ENCODE assay signal across 8 cellular contexts in genomic region chr17:38557395-38557794, GRCh38. TPM values are rescaled to one million over a fixed set of nuclear protein-coding genes. Genes with fewer than 3 reads are reported as not detected.
DNase-seq lines count a peak whose midpoint lies in the region; ATAC-seq and TF ChIP-seq lines count a peak whose summit lies in the region.

No MANE protein-coding gene starts in this region.

- 58 to 77% (median 64%) methylated on average over 3 to 6 of the region's 6 CpGs for WGBS in adrenal gland, 4 donors
- 63% methylated on average over 6 of the region's 6 CpGs for WGBS in liver
- WGBS in suprapubic skin = 75% methylated on average over 6 of the region's 6 CpGs

- H3K4me1 ChIP-seq in adrenal gland (replicated peaks in 1 of 2) = peaks cover 11 to 37% of the 10 kb centered on the region in 2 donors
- peaks cover 15 to 44% (median 35%) of the 10 kb centered on the region in 4 donors for H3K4me1 ChIP-seq in liver (ENCODE audit: control insufficient read depth in 4 of 4, insufficient read depth in 4 of 4, low read length in 3 of 4)
- peaks cover 48% of the 10 kb centered on the region for H3K4me1 ChIP-seq in suprapubic skin

- TF ChIP-seq CTCF in adrenal gland (IDR thresholded peaks at IDR 0.05) (no peak), liver (IDR thresholded peaks at IDR 0.05; ENCODE audit: low read depth, low read length, missing input control) (no peak), suprapubic skin (IDR thresholded peaks at IDR 0.05) (no peak)

- intact Hi-C loops in activated CD4-positive, alpha-beta T cell treated with anti-CD3 and anti-CD28 coated beads for 36 hours (cut with DNase I, micrococcal nuclease) = loop anchor here in 1 of 2 experiments (5.0 kb wide), 1 partner anchor 195 kb away; the partner anchor contains the start of gene PSMB3
- intact Hi-C loops in adrenal gland (cut with DNase I) = no loop called here

- H3K27ac Mint-ChIP-seq in activated CD4-positive, alpha-beta T cell treated with anti-CD3 and anti-CD28 coated beads for 36 hours = no peak overlapping the region
- no peak overlapping the region for H3K27ac Mint-ChIP-seq in activated CD4-positive, alpha-beta memory T cell treated with anti-CD3 and anti-CD28 coated beads, Interleukin-2, amount 10 ng/mL, durations not matched to agents 7 days and 5 days

- TF ChIP-seq RAD21 in liver (IDR thresholded peaks at IDR 0.05) = no peak

- no peaks in the 10 kb centered on the region for H3K9me3 ChIP-seq in adrenal gland (replicated peaks in 1 of 3)
- no peaks in the 10 kb centered on the region for H3K9me3 ChIP-seq in liver (ENCODE audit: control insufficient read depth in 4 of 4, low read length in 3 of 4)
- H3K9me3 ChIP-seq in suprapubic skin = no peaks in the 10 kb centered on the region

- peaks cover 22% of the 10 kb centered on the region for H3K4me1 Mint-ChIP-seq in activated CD4-positive, alpha-beta T cell treated with anti-CD3 and anti-CD28 coated beads for 36 hours
- peaks cover 30% of the 10 kb centered on the region for H3K4me1 Mint-ChIP-seq in activated CD4-positive, alpha-beta memory T cell treated with anti-CD3 and anti-CD28 coated beads, Interleukin-2, amount 10 ng/mL, durations not matched to agents 7 days and 5 days

- CTCF ChIA-PET in activated CD4-positive, alpha-beta T cell treated with anti-CD3 and anti-CD28 coated beads for 36 hours (lab: Charles Lee) = interaction anchor here (0.6 to 9.0 kb wide), 34 partner anchors 9 to 596 kb away, joined by 3 to 145 read pairs (median 4); partner anchors contain the start of gene PLXDC1
- CTCF ChIA-PET in activated CD4-positive, alpha-beta memory T cell treated with anti-CD3 and anti-CD28 coated beads, Interleukin-2, amount 10 ng/mL, durations not matched to agents 7 days and 5 days (lab: Charles Lee) = interaction anchor here (0.6 to 4.2 kb wide), 48 partner anchors 8 to 1041 kb away, joined by 3 to 217 read pairs (median 5); partner anchors contain the start of genes ARHGAP23, EPOP and SRCIN1

- TF ChIP-seq EP300 in suprapubic skin (IDR thresholded peaks at IDR 0.05) = no peak

- H3K27ac ChIP-seq in adrenal gland (peak overlapping the region; percentile 3 to 82 (median 59)), liver (ENCODE audit: low read depth in 1 of 2, low read length in 2 of 2) (peak overlapping the region; percentile 92 to 93), suprapubic skin (peak overlapping the region; percentile 43)

- H3K4me3 ChIP-seq in adrenal gland (peak overlapping the region in 1 of 4 donors; percentile 51), liver (ENCODE audit: low read depth in 1 of 3, low read length in 3 of 3) (peak overlapping the region in 2 of 3 donors; percentile 6 to 37), suprapubic skin (peak overlapping the region; percentile 56)

- H3K27me3 Mint-ChIP-seq in activated CD4-positive, alpha-beta T cell treated with anti-CD3 and anti-CD28 coated beads for 36 hours = peaks cover 19% of the 10 kb centered on the region
- peaks cover 50% of the 10 kb centered on the region for H3K27me3 Mint-ChIP-seq in activated CD4-positive, alpha-beta memory T cell treated with anti-CD3 and anti-CD28 coated beads, Interleukin-2, amount 10 ng/mL, durations not matched to agents 7 days and 5 days

- no peaks in the 10 kb centered on the region for H3K36me3 Mint-ChIP-seq in activated CD4-positive, alpha-beta T cell treated with anti-CD3 and anti-CD28 coated beads for 36 hours (ENCODE audit: low read depth)
- H3K36me3 Mint-ChIP-seq in activated CD4-positive, alpha-beta memory T cell treated with anti-CD3 and anti-CD28 coated beads, Interleukin-2, amount 10 ng/mL, durations not matched to agents 7 days and 5 days (ENCODE audit: low read depth) = no peaks in the 10 kb centered on the region

- no peak for DNase-seq in activated CD4-positive, alpha-beta T cell treated with anti-CD3 and anti-CD28 coated beads for 36 hours
- DNase-seq in activated CD4-positive, alpha-beta T cell treated with anti-CD3 and anti-CD28 coated beads, Interleukin-2, amount 50 U/mL, for 4 hours = no peak
- no peak for DNase-seq in adrenal gland
- peak in 1 of 2 donors; percentile 54 for DNase-seq in suprapubic skin (ENCODE audit: low spot score in 2 of 2)
- DNase-seq in activated CD4-positive, alpha-beta memory T cell treated with anti-CD3 and anti-CD28 coated beads, Interleukin-2, amount 10 ng/mL, durations not matched to agents 7 days and 5 days = no peak

- peak overlapping the region; percentile 21 for H3K4me3 Mint-ChIP-seq in activated CD4-positive, alpha-beta T cell treated with anti-CD3 and anti-CD28 coated beads for 36 hours
- H3K4me3 Mint-ChIP-seq in activated CD4-positive, alpha-beta memory T cell treated with anti-CD3 and anti-CD28 coated beads, Interleukin-2, amount 10 ng/mL, durations not matched to agents 7 days and 5 days = no peak overlapping the region

- TF ChIP-seq POLR2A in adrenal gland (IDR thresholded peaks at IDR 0.05) (no peak), suprapubic skin (IDR thresholded peaks at IDR 0.05) (no peak)

- peak overlapping the region; percentile 10 to 63 for H3K9ac ChIP-seq in liver (ENCODE audit: low read depth in 1 of 2, low read length in 2 of 2)

- H3K27me3 ChIP-seq in adrenal gland (peaks cover 24% of the 10 kb centered on the region), liver (ENCODE audit: control insufficient read depth in 4 of 4, insufficient read depth in 4 of 4, low read length in 3 of 4) (peaks cover 0 to 2% (median 0%) of the 10 kb centered on the region in 4 donors), suprapubic skin (peaks cover 24% of the 10 kb centered on the region)

- POLR2A ChIA-PET in activated CD4-positive, alpha-beta T cell treated with anti-CD3 and anti-CD28 coated beads for 36 hours (lab: Charles Lee) = interaction anchor here (0.6 to 2.0 kb wide), 3 partner anchors 10 to 118 kb away, joined by 4 to 6 read pairs (median 4); no protein-coding TSS in a partner anchor
- POLR2A ChIA-PET in activated CD4-positive, alpha-beta memory T cell treated with anti-CD3 and anti-CD28 coated beads, Interleukin-2, amount 10 ng/mL, durations not matched to agents 7 days and 5 days (lab: Charles Lee) = interaction anchor here (0.6 to 2.0 kb wide), 5 partner anchors 29 to 114 kb away, joined by 3 to 5 read pairs (median 4); no protein-coding TSS in a partner anchor

- H3K36me3 ChIP-seq in adrenal gland (replicated peaks in 1 of 2) = no peaks in the 10 kb centered on the region
- no peaks in the 10 kb centered on the region for H3K36me3 ChIP-seq in liver (ENCODE audit: control insufficient read depth in 4 of 4, insufficient read depth in 3 of 4, low read depth in 1 of 4, low read length in 3 of 4)
- H3K36me3 ChIP-seq in suprapubic skin = no peaks in the 10 kb centered on the region

- no peak for ATAC-seq in activated CD4-positive, alpha-beta T cell treated with anti-CD3 and anti-CD28 coated beads for 36 hours
- ATAC-seq in GM21717 (IDR thresholded peaks at IDR 0.05; ENCODE audit: unreplicated experiment) (no peak), HG03025 (IDR thresholded peaks at IDR 0.05; ENCODE audit: low FRiP score, unreplicated experiment) (no peak)

- no peaks in the 10 kb centered on the region for H3K9me3 Mint-ChIP-seq in activated CD4-positive, alpha-beta T cell treated with anti-CD3 and anti-CD28 coated beads for 36 hours (ENCODE audit: low read depth)
- no peaks in the 10 kb centered on the region for H3K9me3 Mint-ChIP-seq in activated CD4-positive, alpha-beta memory T cell treated with anti-CD3 and anti-CD28 coated beads, Interleukin-2, amount 10 ng/mL, durations not matched to agents 7 days and 5 days

TF ChIP-seq in liver, 16 proteins besides CTCF, POLR2A, EP300 and RAD21 (continues in another document):
- TF ChIP-seq NR2F2 (IDR thresholded peaks at IDR 0.05) (no peak), SP1 (IDR thresholded peaks at IDR 0.05) (no peak), EGR1 (IDR thresholded peaks at IDR 0.05; ENCODE audit: low read depth in 2 of 2) (no peak), REST (IDR thresholded peaks at IDR 0.05) (no peak), ATF3 (IDR thresholded peaks at IDR 0.05) (no peak), GABPA (IDR thresholded peaks at IDR 0.05 in 1 of 2, conservative IDR thresholded peaks at IDR 0.05 in 1 of 2) (no peak), JUND (IDR thresholded peaks at IDR 0.05) (no peak), TAF1 (conservative IDR thresholded peaks at IDR 0.05) (no peak), RXRA (IDR thresholded peaks at IDR 0.05) (no peak)

RNA-seq across cellular contexts. Expression of gene SRCIN1, which starts 48.4 kb away (rescaled TPM):
- total RNA-seq in activated CD4-positive, alpha-beta T cell treated with anti-CD3 and anti-CD28 coated beads for 36 hours = under 1 TPM; 0.72 to 0.73 TPM
- total RNA-seq in adrenal gland = 1 to 10 TPM in 3 of 8 donors, under 1 TPM in 3, not detected in 2; 0.48 to 7.2 (median 1.6) TPM
- polyA plus RNA-seq in adrenal gland = 10 to 100 TPM in 1 of 3 donors, 1 to 10 TPM in 2; 1.0 to 33.1 (median 4.7) TPM
- 1 to 10 TPM in 1 of 2 donors, under 1 TPM in 1; 0.05 to 3.2 TPM for total RNA-seq in liver
- polyA plus RNA-seq in liver = 1 to 10 TPM; 2.2 to 5.3 TPM
- 10 to 100 TPM; 11.0 to 36.5 (median 17.4) TPM for total RNA-seq in suprapubic skin
- under 1 TPM; 0.05 to 0.20 TPM for total RNA-seq in activated CD4-positive, alpha-beta memory T cell treated with anti-CD3 and anti-CD28 coated beads, Interleukin-2, amount 10 ng/mL, durations not matched to agents 7 days and 5 days
